ENCODE assay signal across 8 cellular contexts in the genomic region with DNA sequence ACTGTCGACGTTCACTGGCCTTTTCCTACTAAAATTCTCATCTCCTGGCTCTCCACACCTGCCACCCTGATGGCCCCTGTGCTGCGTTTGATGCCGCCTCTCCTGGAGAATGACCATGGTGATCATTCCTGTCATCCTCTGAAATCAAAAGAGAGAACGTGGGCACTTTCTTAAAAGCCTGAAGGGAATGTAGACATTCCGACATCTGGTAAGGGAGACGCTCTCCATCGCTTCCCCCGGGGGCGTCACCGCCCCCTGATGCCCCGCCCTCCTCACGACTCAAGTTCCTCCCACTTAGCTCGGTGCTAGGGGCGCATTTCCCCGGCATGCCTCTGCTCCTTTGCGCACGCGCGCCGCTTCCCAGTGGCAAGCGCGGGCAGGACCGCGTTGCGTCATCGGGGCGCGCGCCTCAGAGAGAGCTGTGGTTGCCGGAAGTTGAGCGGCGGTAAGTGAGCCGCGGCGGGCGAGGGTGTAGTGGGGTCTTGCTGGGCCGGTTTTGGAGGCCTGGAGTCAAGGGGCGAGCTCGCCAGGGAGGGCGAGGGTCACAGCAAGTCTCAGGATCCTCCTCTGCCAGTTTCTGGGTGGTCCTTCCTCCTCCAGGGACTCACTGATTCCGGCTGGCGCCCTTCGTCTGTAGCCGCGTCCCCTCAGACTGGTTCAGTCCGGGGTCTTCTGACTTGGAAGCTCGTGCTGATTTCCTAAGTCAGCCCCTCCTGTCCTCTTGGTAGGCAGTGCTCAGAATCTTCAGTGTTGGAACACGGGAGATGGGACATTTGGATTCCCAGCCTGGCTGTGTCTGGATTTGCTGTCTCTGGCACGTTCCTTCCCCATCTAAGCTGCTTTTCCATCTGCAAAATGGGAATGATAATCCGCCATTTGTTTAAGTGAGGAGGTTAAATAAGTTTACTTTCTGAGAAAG. TPM values are rescaled to one million over a fixed set of nuclear protein-coding genes. Genes with fewer than 3 reads are reported as not detected.
DNase-seq lines count a peak whose midpoint lies in the region; ATAC-seq and TF ChIP-seq lines count a peak whose summit lies in the region.

A gene with protein sequence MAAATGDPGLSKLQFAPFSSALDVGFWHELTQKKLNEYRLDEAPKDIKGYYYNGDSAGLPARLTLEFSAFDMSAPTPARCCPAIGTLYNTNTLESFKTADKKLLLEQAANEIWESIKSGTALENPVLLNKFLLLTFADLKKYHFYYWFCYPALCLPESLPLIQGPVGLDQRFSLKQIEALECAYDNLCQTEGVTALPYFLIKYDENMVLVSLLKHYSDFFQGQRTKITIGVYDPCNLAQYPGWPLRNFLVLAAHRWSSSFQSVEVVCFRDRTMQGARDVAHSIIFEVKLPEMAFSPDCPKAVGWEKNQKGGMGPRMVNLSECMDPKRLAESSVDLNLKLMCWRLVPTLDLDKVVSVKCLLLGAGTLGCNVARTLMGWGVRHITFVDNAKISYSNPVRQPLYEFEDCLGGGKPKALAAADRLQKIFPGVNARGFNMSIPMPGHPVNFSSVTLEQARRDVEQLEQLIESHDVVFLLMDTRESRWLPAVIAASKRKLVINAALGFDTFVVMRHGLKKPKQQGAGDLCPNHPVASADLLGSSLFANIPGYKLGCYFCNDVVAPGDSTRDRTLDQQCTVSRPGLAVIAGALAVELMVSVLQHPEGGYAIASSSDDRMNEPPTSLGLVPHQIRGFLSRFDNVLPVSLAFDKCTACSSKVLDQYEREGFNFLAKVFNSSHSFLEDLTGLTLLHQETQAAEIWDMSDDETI (plus strand): TSS at position 412 of the 919 bp plus-strand sequence. CDS start 26,299 bp downstream, outside the sequence.

- H3K27ac ChIP-seq in VCaP (peak within 1 kb of the TSS; percentile 76), breast epithelium (peak within 1 kb of the TSS; percentile 92), skin epidermis (peak within 1 kb of the TSS; percentile 63 to 96 (median 92))

- intact Hi-C loops in breast epithelium (cut with DNase I; ENCODE audit: low total_unique reads): no loop called here

- TF ChIP-seq CTCF in VCaP (conservative IDR thresholded peaks at IDR 0.05) (0 out of 2 replicates have a peak, but pooled peaks have one; percentile 6), breast epithelium (IDR thresholded peaks at IDR 0.05) (no peak)

- ATAC-seq in GM18870 (IDR thresholded peaks at IDR 0.05; ENCODE audit: unreplicated experiment) (peak; percentile 81), HG03135 (IDR thresholded peaks at IDR 0.05; ENCODE audit: unreplicated experiment) (peak; percentile 99)

- H3K4me3 ChIP-seq in breast epithelium: peak within 1 kb of the TSS; percentile 68 to 88 (median 77)
- peak within 1 kb of the TSS; percentile 79 for H3K4me3 ChIP-seq in iPS-18c (ENCODE audit: insufficient read depth, low read depth, low read length)
- peak within 1 kb of the TSS; percentile 69 to 94 (median 71) for H3K4me3 ChIP-seq in skin epidermis

- H3K36me3 ChIP-seq in breast epithelium: no peaks in the 10 kb centered on the region

- no peaks in the 10 kb centered on the region for H3K27me3 ChIP-seq in breast epithelium

- H3K4me1 ChIP-seq in breast epithelium: peaks cover 7 to 10% of the 10 kb centered on the region in 2 donors

- no peaks in the 10 kb centered on the region for H3K9me3 ChIP-seq in breast epithelium
- H3K9me3 ChIP-seq in iPS-18c (ENCODE audit: control insufficient read depth, insufficient read depth, low read length): no peaks in the 10 kb centered on the region

- in situ Hi-C loops in ACHN (cut with HindIII; ENCODE audit: low pct_ligation_motif_present, low pct_unique_long_range_greater_than_20kb, low sequenced_read_pairs): no loop called here

- DNase-seq in ACHN: peak; percentile 95
- DNase-seq in NCI-H2196 treated with DMSO at 0.1 percent for 48 hours (lab: John Stamatoyannopoulos, UW; ENCODE audit: unreplicated experiment): peak; percentile 64
- peak; percentile 95 for DNase-seq in breast epithelium (ENCODE audit: low spot score in 2 of 2)

- TF ChIP-seq POLR2A in breast epithelium (IDR thresholded peaks at IDR 0.05): peak; percentile 90

RNA-seq across cellular contexts. Expression of the gene that starts here (rescaled TPM):
- 10 to 100 TPM; 64.9 to 81.9 (median 75.5) TPM for total RNA-seq in breast epithelium

Comparison
In these comparisons a context has a peak if more than half of its experiments do, and no peak if none do; other contexts are left out.
1. Peak in every context shown above with its lines: DNase-seq, ATAC-seq, H3K4me3 ChIP-seq and H3K27ac ChIP-seq.